ENCODE assay signal across 9 cellular contexts in genomic region chr15:73981761-73982222, GRCh38. TPM values are rescaled to one million over a fixed set of nuclear protein-coding genes. Genes with fewer than 3 reads are reported as not detected.
DNase-seq lines count a peak whose midpoint lies in the region; ATAC-seq, FAIRE-seq and TF ChIP-seq lines count a peak whose summit lies in the region.
"Had no signal": no experiment of that assay in that cellular context is flagged by ENCODE, and none has a peak within 500 bp of the region (broad histone marks: within the 10 kb centered on the region; RNA-seq: fewer than 3 reads in every experiment).

No MANE protein-coding gene starts in this region.

- H3K9me3 Mint-ChIP-seq in activated naive CD8-positive, alpha-beta T cell treated with anti-CD3 and anti-CD28 coated beads for 36 hours: no peaks in the 10 kb centered on the region
- no peaks in the 10 kb centered on the region for H3K9me3 Mint-ChIP-seq in stimulated activated naive CD8-positive, alpha-beta T cell treated with anti-CD3 and anti-CD28 coated beads, Interleukin-15, amount 100 ng/mL, for 72 hours

- H3K79me2 ChIP-seq in keratinocyte (ENCODE audit: control insufficient read depth, insufficient read depth, low read length): no peaks in the 10 kb centered on the region

- peaks cover 31% of the 10 kb centered on the region for H3K4me1 Mint-ChIP-seq in activated naive CD8-positive, alpha-beta T cell treated with anti-CD3 and anti-CD28 coated beads for 36 hours
- H3K4me1 Mint-ChIP-seq in stimulated activated naive CD8-positive, alpha-beta T cell treated with anti-CD3 and anti-CD28 coated beads, Interleukin-15, amount 100 ng/mL, for 72 hours: peaks cover 72% of the 10 kb centered on the region

- H3K27me3 ChIP-seq in keratinocyte (ENCODE audit: control insufficient read depth, extremely low read depth, insufficient read depth, low read length): no peaks in the 10 kb centered on the region
- H3K27me3 ChIP-seq: pancreas had no signal

- H3K9me3 ChIP-seq in KOPT-K1 (ENCODE audit: insufficient read depth, low read length, poor library complexity, severe bottlenecking) (no peaks in the 10 kb centered on the region), keratinocyte (ENCODE audit: control insufficient read depth, low read depth, low read length) (no peaks in the 10 kb centered on the region)
- H3K9me3 ChIP-seq: pancreas had no signal

- 0 out of 2 replicates have a peak, but pooled peaks cover 4% of the 10 kb centered on the region for H3K36me3 ChIP-seq in KOPT-K1 (ENCODE audit: insufficient read depth, low read length)
- H3K36me3 ChIP-seq in keratinocyte (ENCODE audit: control insufficient read depth in 2 of 2, extremely low read depth in 1 of 2, insufficient read depth in 2 of 2, low read length in 2 of 2): peaks cover 0 to 4% of the 10 kb centered on the region in 2 experiments
- H3K36me3 ChIP-seq: pancreas had no signal

- H3K4me1 ChIP-seq in keratinocyte (ENCODE audit: control insufficient read depth, extremely low read depth, insufficient read depth, low read length): peaks cover 48% of the 10 kb centered on the region

- H3K27ac Mint-ChIP-seq in activated naive CD8-positive, alpha-beta T cell treated with anti-CD3 and anti-CD28 coated beads for 36 hours: peak overlapping the region; percentile 88
- peak overlapping the region; percentile 95 to 96 for H3K27ac Mint-ChIP-seq in stimulated activated naive CD8-positive, alpha-beta T cell treated with anti-CD3 and anti-CD28 coated beads, Interleukin-15, amount 100 ng/mL, for 72 hours

- peak overlapping the region; percentile 63 for H3K4me2 ChIP-seq in keratinocyte (ENCODE audit: control insufficient read depth, extremely low read depth, insufficient read depth, low read depth, low read length)

- no peaks in the 10 kb centered on the region for H4K20me1 ChIP-seq in keratinocyte (ENCODE audit: control insufficient read depth, extremely low read depth, insufficient read depth, low read length)

- peaks cover 2% of the 10 kb centered on the region for H3K36me3 Mint-ChIP-seq in activated naive CD8-positive, alpha-beta T cell treated with anti-CD3 and anti-CD28 coated beads for 36 hours

- peak; percentile 80 for FAIRE-seq in keratinocyte (lab: Jason Lieb, UNC)
- FAIRE-seq: pancreas had no signal

- H3K27ac ChIP-seq in KOPT-K1 (ENCODE audit: low read depth, low read length, poor library complexity, severe bottlenecking): peak overlapping the region; percentile 81
- peak overlapping the region; percentile 86 for H3K27ac ChIP-seq in keratinocyte (ENCODE audit: control insufficient read depth, insufficient read depth, low read length)

- dilution Hi-C loops in keratinocyte (cut with MboI; ENCODE audit: extremely low pct_ligation_motif_present, low sequenced_read_pairs): no loop called here

- no peaks in the 10 kb centered on the region for H3K27me3 Mint-ChIP-seq in activated naive CD8-positive, alpha-beta T cell treated with anti-CD3 and anti-CD28 coated beads for 36 hours
- no peaks in the 10 kb centered on the region for H3K27me3 Mint-ChIP-seq in stimulated activated naive CD8-positive, alpha-beta T cell treated with anti-CD3 and anti-CD28 coated beads, Interleukin-15, amount 100 ng/mL, for 72 hours

- H3K9ac ChIP-seq in keratinocyte (ENCODE audit: control insufficient read depth, extremely low read depth, insufficient read depth, low read length): peak overlapping the region; percentile 72

- no peak for TF ChIP-seq CTCF in keratinocyte (optimal IDR thresholded peaks at IDR 0.05 in 1 of 3, IDR thresholded peaks at IDR 0.05 in 1 of 3, conservative IDR thresholded peaks at IDR 0.05 in 1 of 3; ENCODE audit: extremely low read depth in 1 of 3, insufficient read depth in 2 of 3, low read length in 3 of 3)

- no peak overlapping the region for H3K4me3 ChIP-seq in keratinocyte (ENCODE audit: control insufficient read depth in 2 of 3, extremely low read depth in 1 of 3, insufficient read depth in 2 of 3, low read depth in 1 of 3, low read length in 3 of 3)
- H3K4me3 ChIP-seq: pancreas had no signal

- DNase-seq in activated naive CD8-positive, alpha-beta T cell treated with anti-CD3 and anti-CD28 coated beads for 36 hours: no peak
- DNase-seq in keratinocyte (ENCODE audit: low read depth, low spot score) (no peak), NCI-H1930 (lab: John Stamatoyannopoulos, UW) (no peak), NCI-H2171 treated with DMSO at 0.1 percent for 48 hours (lab: John Stamatoyannopoulos, UW) (no peak), DMS 273 treated with DMSO at 0.1 percent for 48 hours (lab: John Stamatoyannopoulos, UW) (no peak)
- no peak for DNase-seq in stimulated activated naive CD8-positive, alpha-beta T cell treated with anti-CD3 and anti-CD28 coated beads, Interleukin-15, amount 100 ng/mL, for 72 hours
- DNase-seq: pancreas, RPMI8226 had no signal

- ATAC-seq in stimulated activated naive CD8-positive, alpha-beta T cell treated with anti-CD3 and anti-CD28 coated beads, Interleukin-15, amount 100 ng/mL, for 72 hours: peak; percentile 27

- peak overlapping the region; percentile 64 for H3K4me3 Mint-ChIP-seq in activated naive CD8-positive, alpha-beta T cell treated with anti-CD3 and anti-CD28 coated beads for 36 hours
- peak overlapping the region; percentile 69 to 71 for H3K4me3 Mint-ChIP-seq in stimulated activated naive CD8-positive, alpha-beta T cell treated with anti-CD3 and anti-CD28 coated beads, Interleukin-15, amount 100 ng/mL, for 72 hours

- peak overlapping the region; percentile 11 for H2AFZ ChIP-seq in keratinocyte (ENCODE audit: control insufficient read depth, low read length)

- no peaks in the 10 kb centered on the region for H3K9me1 ChIP-seq in keratinocyte (ENCODE audit: control insufficient read depth, extremely low read depth, insufficient read depth, low read length)

RNA-seq across cellular contexts. Expression of gene STOML1, which starts 10.3 kb away (rescaled TPM):
- total RNA-seq in activated naive CD8-positive, alpha-beta T cell treated with anti-CD3 and anti-CD28 coated beads for 36 hours: 10 to 100 TPM in 1 of 2 experiments, 1 to 10 TPM in 1; 8.3 to 10.6 TPM
- polyA plus RNA-seq in keratinocyte: 7.0 to 12.9 TPM (median 9.4 TPM) in 3 replicates
- polyA plus RNA-seq in keratinocyte (2011; ENCODE audit: low read depth): 1.9 TPM
- 3.8 and 10.0 TPM in 2 replicates for polyA plus RNA-seq in keratinocyte (2011; cell fraction: cytosol; rRNA removed)
- 14.0 and 17.0 TPM in 2 replicates for polyA plus RNA-seq in keratinocyte (2011; cell fraction: nucleus; rRNA removed)
- polyA plus RNA-seq in keratinocyte (2012; ENCODE audit: low replicate concordance): 6.7 and 12.2 TPM in 2 replicates
- polyA minus RNA-seq in keratinocyte: 5.5 to 11.7 TPM (median 8.4 TPM) in 3 replicates
- polyA minus RNA-seq in keratinocyte (2011; cell fraction: cytosol; rRNA and poly(A)+ RNA removed): 14.6 TPM
- 10.2 and 12.7 TPM in 2 replicates for polyA minus RNA-seq in keratinocyte (2011; cell fraction: nucleus; rRNA and poly(A)+ RNA removed)

RNA-seq across cellular contexts. Expression of gene PML, which starts 12.7 kb away (rescaled TPM):
- 10 to 100 TPM; 53.4 to 54.3 TPM for total RNA-seq in activated naive CD8-positive, alpha-beta T cell treated with anti-CD3 and anti-CD28 coated beads for 36 hours
- polyA plus RNA-seq in keratinocyte: 20.5 to 44.3 TPM (median 24.9 TPM) in 3 replicates
- polyA plus RNA-seq in keratinocyte (2011; ENCODE audit: low read depth): 27.9 TPM
- 22.0 and 44.7 TPM in 2 replicates for polyA plus RNA-seq in keratinocyte (2011; cell fraction: cytosol; rRNA removed)
- polyA plus RNA-seq in keratinocyte (2011; cell fraction: nucleus; rRNA removed): 81.8 and 110 TPM in 2 replicates
- polyA plus RNA-seq in keratinocyte (2012; ENCODE audit: low replicate concordance): 29.6 and 110 TPM in 2 replicates
- 42.4 to 149 TPM (median 45.8 TPM) in 3 replicates for polyA minus RNA-seq in keratinocyte
- polyA minus RNA-seq in keratinocyte (2011; cell fraction: cytosol; rRNA and poly(A)+ RNA removed): 112 TPM
- polyA minus RNA-seq in keratinocyte (2011; cell fraction: nucleus; rRNA and poly(A)+ RNA removed): 87.6 and 115 TPM in 2 replicates

RNA-seq across cellular contexts. Expression of gene LOXL1, which starts 55.5 kb away (rescaled TPM):
- total RNA-seq in activated naive CD8-positive, alpha-beta T cell treated with anti-CD3 and anti-CD28 coated beads for 36 hours: 1 to 10 TPM; 2.1 to 2.4 TPM
- polyA plus RNA-seq in keratinocyte: 8.8 to 14.8 TPM (median 9.2 TPM) in 3 replicates
- polyA plus RNA-seq in keratinocyte (2011; ENCODE audit: low read depth): 3.7 TPM
- polyA plus RNA-seq in keratinocyte (2011; cell fraction: cytosol; rRNA removed): 8.2 and 13.2 TPM in 2 replicates
- polyA plus RNA-seq in keratinocyte (2011; cell fraction: nucleus; rRNA removed): 13.6 and 28.2 TPM in 2 replicates
- 10.2 and 14.9 TPM in 2 replicates for polyA plus RNA-seq in keratinocyte (2012; ENCODE audit: low replicate concordance)
- 18.3 to 36.7 TPM (median 23.4 TPM) in 3 replicates for polyA minus RNA-seq in keratinocyte
- polyA minus RNA-seq in keratinocyte (2011; cell fraction: cytosol; rRNA and poly(A)+ RNA removed): 22.6 TPM
- polyA minus RNA-seq in keratinocyte (2011; cell fraction: nucleus; rRNA and poly(A)+ RNA removed): 13.4 and 20.4 TPM in 2 replicates
